In the genomic region with DNA sequence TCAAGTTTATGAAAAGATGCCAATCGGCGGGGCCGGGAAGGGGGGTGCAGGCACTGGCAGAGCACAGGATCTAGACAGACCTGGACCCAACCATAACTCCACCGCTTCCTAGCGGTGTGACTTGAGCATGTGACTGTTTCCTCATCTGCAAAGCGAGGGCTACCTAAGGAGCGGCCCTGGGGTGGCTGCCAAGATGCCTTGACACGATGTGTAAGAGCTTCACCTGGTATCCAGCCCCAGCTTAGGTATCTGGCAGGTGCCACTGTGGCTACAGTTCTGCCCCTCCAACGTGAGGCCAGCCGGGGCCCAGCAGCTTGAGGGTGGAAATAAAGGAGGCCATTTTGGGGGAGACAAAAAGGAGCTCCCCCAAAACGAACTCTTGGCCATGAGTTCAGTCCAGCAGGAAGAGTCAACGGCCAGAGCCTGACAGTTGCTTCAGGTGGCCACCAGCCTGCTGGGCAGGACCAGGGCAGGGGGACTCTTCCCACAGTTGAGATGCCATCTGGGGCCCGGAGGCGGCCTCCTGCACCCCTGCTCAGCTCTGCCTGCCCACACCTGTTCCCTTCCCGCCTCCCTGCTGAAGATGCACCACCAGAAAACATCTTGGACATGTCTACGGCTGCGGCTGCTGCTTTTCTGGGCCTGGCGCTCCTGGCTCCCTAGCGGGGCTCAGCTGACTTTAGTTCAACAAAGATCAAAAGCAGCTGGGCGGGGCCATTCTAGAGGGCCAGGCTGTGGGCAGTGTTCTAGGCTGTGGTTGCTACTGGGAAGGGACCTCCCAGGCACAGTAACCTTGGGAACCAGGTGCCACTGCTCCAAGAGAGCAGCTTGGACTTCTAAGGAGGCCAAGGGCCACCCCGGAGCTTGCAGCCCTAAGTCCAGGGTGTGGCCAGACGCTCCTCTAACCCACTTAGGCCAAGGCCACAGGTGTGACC, we compare ENCODE assay signal across 13 cellular contexts. TPM values are rescaled to one million over a fixed set of nuclear protein-coding genes. Genes with fewer than 3 reads are reported as not detected.
DNase-seq lines count a peak whose midpoint lies in the region; FAIRE-seq and TF ChIP-seq lines count a peak whose summit lies in the region.
"Had no signal": no experiment of that assay in that cellular context is flagged by ENCODE, and none has a peak within 500 bp of the region (broad histone marks: within the 10 kb centered on the region; RNA-seq: fewer than 3 reads in every experiment).

No MANE protein-coding gene starts in this region.

- TF ChIP-seq EP300 in transverse colon (IDR thresholded peaks at IDR 0.05; ENCODE audit: low read depth), result no peak

- 55 to 60% methylated on average over 5 to 11 of the region's 22 CpGs for WGBS in esophagus squamous epithelium, 2 donors
- whole genome bisulfite sequencing in transverse colon (ENCODE audit: low coverage in 1 of 2), 2 donors, result 84% methylated on average over 22 of the region's 22 CpGs; no CpG with 5 or more reads in 1 of the 2 donors

- FAIRE-seq in GM19239 (lab: Jason Lieb, UNC), result no peak
- FAIRE-seq: A204.1 had no signal

- H3K27me3 Mint-ChIP-seq in activated CD4-positive, alpha-beta T cell treated with anti-CD3 and anti-CD28 coated beads, Interleukin-2, amount 10 ng/mL, durations not matched to agents 24 days and 14 days, result peaks cover 14% of the 10 kb centered on the region
- H3K27me3 Mint-ChIP-seq: central memory CD8-positive, alpha-beta T cell had no signal

- in situ Hi-C loops in transverse colon (cut with MboI; ENCODE audit: low pct_ligation_motif_present in 1 of 4, low pct_unique_long_range_greater_than_20kb in 1 of 4, low sequenced_read_pairs in 3 of 4), result loop anchor here in 1 of 4 donors (10.0 kb wide), 1 partner anchor 75 kb away; no protein-coding TSS in a partner anchor

- H3K36me3 ChIP-seq in esophagus squamous epithelium (peaks cover 0 to 6% (median 0%) of the 10 kb centered on the region in 3 donors), muscle layer of duodenum (ENCODE audit: control insufficient read depth in 1 of 2, insufficient read depth in 2 of 2, low read length in 2 of 2) (no peaks in the 10 kb centered on the region), transverse colon (no peaks in the 10 kb centered on the region)

- H3K36me3 Mint-ChIP-seq in activated CD4-positive, alpha-beta T cell treated with anti-CD3 and anti-CD28 coated beads, Interleukin-2, amount 10 ng/mL, durations not matched to agents 24 days and 14 days (ENCODE audit: low read depth), result no peaks in the 10 kb centered on the region

- no peak overlapping the region for H3K27ac Mint-ChIP-seq in activated CD4-positive, alpha-beta T cell treated with anti-CD3 and anti-CD28 coated beads, Interleukin-2, amount 10 ng/mL, durations not matched to agents 24 days and 14 days
- H3K27ac Mint-ChIP-seq: activated T-helper 2 cell treated with anti-CD3 and anti-CD28 coated beads, Interferon-gamma antibody, Interleukin-2, Interleukin-4, amounts not matched to agents 10 μg/mL and 5 μg/mL and 100 μg/mL, durations not matched to agents 14 hours and 24 hours and 36 hours had no signal

- H3K27ac ChIP-seq in esophagus squamous epithelium (peak overlapping the region; percentile 85 to 95 (median 92)), muscle layer of duodenum (ENCODE audit: low read length) (peak overlapping the region; percentile 86), transverse colon (peak overlapping the region; percentile 87 to 95 (median 91))

- H3K9me3 ChIP-seq in esophagus squamous epithelium, result no peaks in the 10 kb centered on the region
- no peaks in the 10 kb centered on the region for H3K9me3 ChIP-seq in muscle layer of duodenum (ENCODE audit: control insufficient read depth in 1 of 2, low read length in 2 of 2)
- no peaks in the 10 kb centered on the region for H3K9me3 ChIP-seq in transverse colon
- H3K9me3 ChIP-seq: MG63 had no signal

- no peak overlapping the region for H3K4me3 ChIP-seq in esophagus squamous epithelium
- H3K4me3 ChIP-seq in muscle layer of duodenum (ENCODE audit: low read depth in 1 of 2, low read length in 2 of 2), result no peak overlapping the region
- no peak overlapping the region for H3K4me3 ChIP-seq in transverse colon
- H3K4me3 ChIP-seq: MG63 had no signal

- no peaks in the 10 kb centered on the region for H3K27me3 ChIP-seq in esophagus squamous epithelium
- H3K27me3 ChIP-seq in muscle layer of duodenum (ENCODE audit: low read depth, low read length), result no peaks in the 10 kb centered on the region
- peaks cover 6% of the 10 kb centered on the region for H3K27me3 ChIP-seq in transverse colon
- H3K27me3 ChIP-seq: MG63 had no signal

- intact Hi-C loops in esophagus squamous epithelium (cut with DNase I), result no loop called here
- intact Hi-C loops in transverse colon (cut with DNase I; ENCODE audit: low total_unique reads), result no loop called here
- intact Hi-C loops in activated CD4-positive, alpha-beta T cell treated with anti-CD3 and anti-CD28 coated beads, Interleukin-2, amount 10 ng/mL, durations not matched to agents 24 days and 14 days (cut with micrococcal nuclease), result no loop called here

- peak; percentile 25 for DNase-seq in DMS153 (lab: John Stamatoyannopoulos, UW)
- DNase-seq in DMS153 treated with DMSO at 0.1 percent for 48 hours (lab: John Stamatoyannopoulos, UW; ENCODE audit: unreplicated experiment), result no peak
- DNase-seq in esophagus squamous epithelium (lab: John Stamatoyannopoulos, UW), result no peak
- peak; percentile 58 for DNase-seq in transverse colon
- DNase-seq in GM19239 (ENCODE audit: insufficient read length, low spot score), result no peak
- DNase-seq in activated CD4-positive, alpha-beta T cell treated with anti-CD3 and anti-CD28 coated beads, Interleukin-2, amount 10 ng/mL, durations not matched to agents 24 days and 14 days, result no peak
- no peak for DNase-seq in SKM-1 treated with dmso at 0.1 percent for 144 hours (lab: John Stamatoyannopoulos, UW; ENCODE audit: unreplicated experiment)
- DNase-seq: activated CD4-positive, alpha-beta T cell treated with anti-CD3 and anti-CD28 coated beads for 1 hour; MG63 had no signal

- TF ChIP-seq CTCF in esophagus squamous epithelium (IDR thresholded peaks at IDR 0.05) (no peak), transverse colon (IDR thresholded peaks at IDR 0.05) (no peak)

- peaks cover 77 to 95% (median 86%) of the 10 kb centered on the region in 3 donors for H3K4me1 ChIP-seq in esophagus squamous epithelium
- peaks cover 24 to 85% of the 10 kb centered on the region in 2 donors for H3K4me1 ChIP-seq in muscle layer of duodenum (ENCODE audit: control insufficient read depth in 1 of 2, insufficient read depth in 2 of 2, low read length in 2 of 2)
- H3K4me1 ChIP-seq in transverse colon, result peaks cover 69 to 91% (median 85%) of the 10 kb centered on the region in 4 donors

- H3K4me3 Mint-ChIP-seq in activated CD4-positive, alpha-beta T cell treated with anti-CD3 and anti-CD28 coated beads, Interleukin-2, amount 10 ng/mL, durations not matched to agents 24 days and 14 days, result no peak overlapping the region
- H3K4me3 Mint-ChIP-seq: central memory CD8-positive, alpha-beta T cell had no signal

- no peaks in the 10 kb centered on the region for H3K4me1 Mint-ChIP-seq in activated CD4-positive, alpha-beta T cell treated with anti-CD3 and anti-CD28 coated beads, Interleukin-2, amount 10 ng/mL, durations not matched to agents 24 days and 14 days
- H3K4me1 Mint-ChIP-seq: central memory CD8-positive, alpha-beta T cell had no signal

- no peak for TF ChIP-seq POLR2A in esophagus squamous epithelium (IDR thresholded peaks at IDR 0.05)
- no peak for TF ChIP-seq POLR2A in transverse colon (IDR thresholded peaks at IDR 0.05)

- no peaks in the 10 kb centered on the region for H3K9me3 Mint-ChIP-seq in activated CD4-positive, alpha-beta T cell treated with anti-CD3 and anti-CD28 coated beads, Interleukin-2, amount 10 ng/mL, durations not matched to agents 24 days and 14 days
- H3K9me3 Mint-ChIP-seq: activated T-helper 2 cell treated with anti-CD3 and anti-CD28 coated beads, Interferon-gamma antibody, Interleukin-2, Interleukin-4, amounts not matched to agents 10 μg/mL and 5 μg/mL and 100 μg/mL, durations not matched to agents 14 hours and 24 hours and 36 hours; central memory CD8-positive, alpha-beta T cell had no signal

RNA-seq across cellular contexts. Expression of a gene that starts 3.4 kb away (rescaled TPM):
- 10 to 100 TPM; 15.5 to 39.7 (median 27.5) TPM for total RNA-seq in esophagus squamous epithelium
- total RNA-seq in transverse colon, result 100 to 1,000 TPM in 1 of 4 donors, 10 to 100 TPM in 3; 13.9 to 149 (median 33.8) TPM
- 2.6 and 3.7 TPM in 2 replicates for total RNA-seq in activated CD4-positive, alpha-beta T cell treated with anti-CD3 and anti-CD28 coated beads, Interleukin-2, amount 10 ng/mL, durations not matched to agents 24 days and 14 days

RNA-seq across cellular contexts. Expression of a gene that starts 42.9 kb away (rescaled TPM):
- total RNA-seq in esophagus squamous epithelium (10 to 100 TPM in 2 of 4 donors, 1 to 10 TPM in 2; 3.2 to 26.6 (median 9.1) TPM), transverse colon (1 to 10 TPM in 2 of 4 donors, not detected in 2; 1.1 to 1.4 TPM)
- total RNA-seq in activated CD4-positive, alpha-beta T cell treated with anti-CD3 and anti-CD28 coated beads, Interleukin-2, amount 10 ng/mL, durations not matched to agents 24 days and 14 days, result 0.30 TPM in 1 of 2 replicates, not detected in the other
- total RNA-seq: activated T-helper 2 cell treated with anti-CD3 and anti-CD28 coated beads, Interferon-gamma antibody, Interleukin-2, Interleukin-4, amounts not matched to agents 10 μg/mL and 5 μg/mL and 100 μg/mL, durations not matched to agents 14 hours and 24 hours and 36 hours had no signal

Comparison
In these comparisons a context has a peak if more than half of its experiments do, and no peak if none do; other contexts are left out.
1. DNase-seq: peak in DMS153 (single experiment) and transverse colon (single experiment); none in DMS153 treated with DMSO at 0.1 percent for 48 hours (single experiment), esophagus squamous epithelium (single experiment), GM19239 (single experiment), activated CD4-positive, alpha-beta T cell treated with anti-CD3 and anti-CD28 coated beads, Interleukin-2, amount 10 ng/mL, durations not matched to agents 24 days and 14 days (single experiment) and SKM-1 treated with dmso at 0.1 percent for 144 hours (single experiment).
2. Peak in every context shown above with its lines, with median percentiles within 50 percentile points of each other: H3K27ac ChIP-seq.